In the genomic region with DNA sequence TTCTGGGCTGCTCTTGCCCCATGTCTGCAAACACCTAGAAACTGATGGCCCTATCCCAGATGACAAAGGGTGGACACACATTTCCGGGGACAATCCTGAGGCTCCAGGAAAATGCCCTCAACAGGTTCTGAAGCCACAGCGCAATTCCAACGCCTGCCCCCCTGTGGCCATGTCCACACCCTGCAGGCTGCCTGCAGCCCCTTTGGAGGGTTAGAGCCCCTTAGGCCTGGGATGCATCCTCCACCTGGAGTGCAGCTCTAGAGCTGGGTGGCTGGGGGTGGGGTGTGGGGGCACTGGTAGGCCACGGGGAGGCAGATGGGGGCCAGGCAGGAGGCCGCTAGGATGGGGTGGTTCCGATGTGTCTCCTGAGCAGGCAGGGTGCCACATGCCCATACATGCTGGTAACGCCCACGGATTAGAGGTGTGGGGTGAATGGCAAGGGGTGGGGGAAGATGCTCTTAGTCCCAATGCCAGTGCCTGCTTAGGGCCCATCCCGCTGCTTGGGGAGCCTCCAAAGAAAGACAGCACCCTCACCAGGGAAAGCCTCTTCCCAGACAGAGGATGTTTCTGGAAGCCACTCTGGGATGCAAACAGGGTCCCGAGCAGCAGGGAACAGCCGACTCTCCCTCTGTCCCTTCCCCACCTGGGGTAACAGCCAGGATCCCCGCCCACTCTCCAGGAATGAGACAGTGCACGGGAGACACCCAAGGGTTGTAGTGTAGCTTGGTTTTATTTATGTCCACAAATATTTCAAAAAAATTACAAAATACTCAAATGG, we compare ENCODE assay signal across 1 cellular context.
TF ChIP-seq lines count a peak whose summit lies in the region.

No MANE protein-coding gene starts in this region.

TF ChIP-seq in Ishikawa, 13 proteins besides CTCF, POLR2A, EP300 and RAD21 (continued from another document):
- TF ChIP-seq, protein P1, sequence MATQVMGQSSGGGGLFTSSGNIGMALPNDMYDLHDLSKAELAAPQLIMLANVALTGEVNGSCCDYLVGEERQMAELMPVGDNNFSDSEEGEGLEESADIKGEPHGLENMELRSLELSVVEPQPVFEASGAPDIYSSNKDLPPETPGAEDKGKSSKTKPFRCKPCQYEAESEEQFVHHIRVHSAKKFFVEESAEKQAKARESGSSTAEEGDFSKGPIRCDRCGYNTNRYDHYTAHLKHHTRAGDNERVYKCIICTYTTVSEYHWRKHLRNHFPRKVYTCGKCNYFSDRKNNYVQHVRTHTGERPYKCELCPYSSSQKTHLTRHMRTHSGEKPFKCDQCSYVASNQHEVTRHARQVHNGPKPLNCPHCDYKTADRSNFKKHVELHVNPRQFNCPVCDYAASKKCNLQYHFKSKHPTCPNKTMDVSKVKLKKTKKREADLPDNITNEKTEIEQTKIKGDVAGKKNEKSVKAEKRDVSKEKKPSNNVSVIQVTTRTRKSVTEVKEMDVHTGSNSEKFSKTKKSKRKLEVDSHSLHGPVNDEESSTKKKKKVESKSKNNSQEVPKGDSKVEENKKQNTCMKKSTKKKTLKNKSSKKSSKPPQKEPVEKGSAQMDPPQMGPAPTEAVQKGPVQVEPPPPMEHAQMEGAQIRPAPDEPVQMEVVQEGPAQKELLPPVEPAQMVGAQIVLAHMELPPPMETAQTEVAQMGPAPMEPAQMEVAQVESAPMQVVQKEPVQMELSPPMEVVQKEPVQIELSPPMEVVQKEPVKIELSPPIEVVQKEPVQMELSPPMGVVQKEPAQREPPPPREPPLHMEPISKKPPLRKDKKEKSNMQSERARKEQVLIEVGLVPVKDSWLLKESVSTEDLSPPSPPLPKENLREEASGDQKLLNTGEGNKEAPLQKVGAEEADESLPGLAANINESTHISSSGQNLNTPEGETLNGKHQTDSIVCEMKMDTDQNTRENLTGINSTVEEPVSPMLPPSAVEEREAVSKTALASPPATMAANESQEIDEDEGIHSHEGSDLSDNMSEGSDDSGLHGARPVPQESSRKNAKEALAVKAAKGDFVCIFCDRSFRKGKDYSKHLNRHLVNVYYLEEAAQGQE (IDR thresholded peaks at IDR 0.05; ENCODE audit: low read depth), result no peak
- TF ChIP-seq YY1 (IDR thresholded peaks at IDR 0.05; ENCODE audit: low read depth) (no peak), TCF12 (IDR thresholded peaks at IDR 0.05; ENCODE audit: low read depth) (no peak), CREB1 (IDR thresholded peaks at IDR 0.05; ENCODE audit: low read depth) (no peak), TEAD4 (IDR thresholded peaks at IDR 0.05) (no peak)
